In genomic region chr3:103513003-103513402, GRCh38 we compare ENCODE assay signal across 24 cellular contexts.
DNase-seq lines count a peak whose midpoint lies in the region; ATAC-seq and TF ChIP-seq lines count a peak whose summit lies in the region.
"Had no signal": no experiment of that assay in that cellular context is flagged by ENCODE, and none has a peak within 500 bp of the region (broad histone marks: within the 10 kb centered on the region; RNA-seq: fewer than 3 reads in every experiment).

No MANE protein-coding gene starts in this region.

- no peak overlapping the region for H3K27ac Mint-ChIP-seq in HFFc6
- H3K27ac Mint-ChIP-seq: CD4-positive, CD25-positive, alpha-beta regulatory T cell; T-helper 1 cell treated with Interleukin-12 subunit alpha and Interleukin-12 subunit beta and Interleukin-4 antibody, amounts not matched to agents 30 μg/mL and 1 μg/mL, for 36 hours had no signal

- H3K4me1 Mint-ChIP-seq in HFFc6 (ENCODE audit: low read depth) = no peaks in the 10 kb centered on the region
- H3K4me1 Mint-ChIP-seq: CD4-positive, CD25-positive, alpha-beta regulatory T cell had no signal

- no peaks in the 10 kb centered on the region for H3K36me3 Mint-ChIP-seq in HFFc6 (ENCODE audit: low read depth)
- H3K36me3 Mint-ChIP-seq: CD4-positive, CD25-positive, alpha-beta regulatory T cell had no signal

- H3K27ac ChIP-seq in KMS-11 = no peak overlapping the region
- H3K27ac ChIP-seq: BLaER1 had no signal

- peaks cover 13% of the 10 kb centered on the region for H3K4me1 ChIP-seq in KMS-11 (ENCODE audit: low read depth, poor library complexity, severe bottlenecking)
- H3K4me1 ChIP-seq: BLaER1, HAP-1 had no signal

- DNase-seq in NCI-H1436 (lab: John Stamatoyannopoulos, UW) (no peak), HFFc6 (no peak), NCI-H2196 (lab: John Stamatoyannopoulos, UW; ENCODE audit: unreplicated experiment) (no peak), kidney tubule cell (ENCODE audit: low spot score) (no peak)
- DNase-seq: CD4-positive, CD25-positive, alpha-beta regulatory T cell; DMS153; DND-41; GOT3; KBM-7; MG63; NCI-H1694; NCI-H2029 treated with DMSO at 0.1 percent for 48 hours; NCI-H2227 treated with DMSO at 0.1 percent for 48 hours; NCI-H510A; NCI-H69; OCI-M1; SK-N-SH; SW 1271 had no signal

- no peaks in the 10 kb centered on the region for H3K36me3 ChIP-seq in KMS-11 (ENCODE audit: insufficient read depth)
- H3K36me3 ChIP-seq: BLaER1, HAP-1, MG63 had no signal

- TF ChIP-seq CTCF in KMS-11 (conservative IDR thresholded peaks at IDR 0.05; ENCODE audit: low read depth, low read length) (no peak), HFFc6 (IDR thresholded peaks at IDR 0.05) (no peak)

- peaks cover 29% of the 10 kb centered on the region for H3K9me3 Mint-ChIP-seq in HFFc6
- H3K9me3 Mint-ChIP-seq: T-helper 1 cell treated with Interleukin-12 subunit alpha and Interleukin-12 subunit beta and Interleukin-4 antibody, amounts not matched to agents 30 μg/mL and 1 μg/mL, for 36 hours had no signal

- H3K27me3 Mint-ChIP-seq in HFFc6 (ENCODE audit: insufficient read depth) = no peaks in the 10 kb centered on the region
- H3K27me3 Mint-ChIP-seq: CD4-positive, CD25-positive, alpha-beta regulatory T cell had no signal

- ATAC-seq in GM18520 (IDR thresholded peaks at IDR 0.05; ENCODE audit: unreplicated experiment) (peak; percentile 37), GM21390 (IDR thresholded peaks at IDR 0.05; ENCODE audit: unreplicated experiment) (peak; percentile 45)

- H3K9ac ChIP-seq in KMS-11 = no peak overlapping the region
- H3K9ac ChIP-seq: BLaER1, SK-N-SH had no signal

- H2AFZ ChIP-seq in KMS-11 (ENCODE audit: low read depth) = no peak overlapping the region

- no peaks in the 10 kb centered on the region for H4K20me1 ChIP-seq in KMS-11 (ENCODE audit: insufficient read depth)
- H4K20me1 ChIP-seq: BLaER1 had no signal

- H3K79me2 ChIP-seq in KMS-11 (ENCODE audit: insufficient read depth, low read depth) = no peaks in the 10 kb centered on the region

- no peak overlapping the region for H3K4me3 ChIP-seq in KMS-11 (IDR thresholded peaks at IDR 0.05; ENCODE audit: insufficient read depth, low read depth, low read length)
- H3K4me3 ChIP-seq: BLaER1, HAP-1, MG63 had no signal

- H3K4me3 Mint-ChIP-seq in HFFc6 = no peak overlapping the region
- H3K4me3 Mint-ChIP-seq: CD4-positive, CD25-positive, alpha-beta regulatory T cell; T-helper 1 cell treated with Interleukin-12 subunit alpha and Interleukin-12 subunit beta and Interleukin-4 antibody, amounts not matched to agents 30 μg/mL and 1 μg/mL, for 36 hours had no signal

- H3K27me3 ChIP-seq in KMS-11 (ENCODE audit: insufficient read depth, low read depth) = no peaks in the 10 kb centered on the region
- H3K27me3 ChIP-seq: BLaER1, MG63 had no signal

- H3K4me2 ChIP-seq in KMS-11 = peak overlapping the region; percentile 44; the same call in 1 of the 2 replicates
- H3K4me2 ChIP-seq: BLaER1, SK-N-SH had no signal
